1 cellular context compared by ENCODE assay signal in the genomic region with DNA sequence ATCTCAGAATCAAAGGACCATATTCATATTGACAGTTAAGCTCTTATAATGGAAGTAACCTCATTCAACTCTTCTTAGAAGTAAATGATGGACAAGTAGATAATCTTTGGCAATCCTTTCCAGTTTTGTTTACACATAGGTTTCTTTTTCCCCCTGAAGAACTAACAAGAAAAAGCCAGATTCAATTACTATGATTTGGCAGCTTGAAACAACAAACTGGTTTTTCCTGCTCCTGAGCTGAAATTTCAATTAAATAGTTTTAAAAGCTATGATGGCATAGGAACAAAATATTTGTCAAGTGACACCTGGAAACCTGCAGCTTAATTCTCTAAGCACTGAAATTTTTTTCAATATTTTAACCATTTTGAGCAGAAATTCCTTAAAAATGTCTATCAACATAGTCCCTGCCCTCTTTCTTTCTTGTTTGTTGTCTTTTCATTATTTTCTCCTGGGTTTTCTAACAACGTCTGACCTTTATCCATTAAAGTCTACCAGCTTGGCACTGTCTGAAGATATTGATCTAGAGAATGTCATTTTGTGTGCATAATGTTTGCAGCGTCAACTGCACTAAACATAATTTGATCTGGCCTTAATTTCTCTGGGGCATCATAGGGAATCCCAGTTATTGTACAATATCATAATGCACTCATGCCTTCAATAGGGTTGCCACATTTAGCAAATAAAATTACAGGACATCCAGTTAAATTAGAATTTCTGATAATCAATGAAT.
TF ChIP-seq lines count a peak whose summit lies in the region.

No MANE protein-coding gene starts in this region.

TF ChIP-seq in Ishikawa, 13 proteins besides CTCF, POLR2A, EP300 and RAD21:
- TF ChIP-seq, protein P1, sequence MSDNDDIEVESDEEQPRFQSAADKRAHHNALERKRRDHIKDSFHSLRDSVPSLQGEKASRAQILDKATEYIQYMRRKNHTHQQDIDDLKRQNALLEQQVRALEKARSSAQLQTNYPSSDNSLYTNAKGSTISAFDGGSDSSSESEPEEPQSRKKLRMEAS (IDR thresholded peaks at IDR 0.05), result no peak
- peak; percentile 74 for TF ChIP-seq NFIC (IDR thresholded peaks at IDR 0.05)
TF ChIP-seq in Ishikawa: peak in this region for 1.
